17 cellular contexts compared by ENCODE assay signal in the genomic region with DNA sequence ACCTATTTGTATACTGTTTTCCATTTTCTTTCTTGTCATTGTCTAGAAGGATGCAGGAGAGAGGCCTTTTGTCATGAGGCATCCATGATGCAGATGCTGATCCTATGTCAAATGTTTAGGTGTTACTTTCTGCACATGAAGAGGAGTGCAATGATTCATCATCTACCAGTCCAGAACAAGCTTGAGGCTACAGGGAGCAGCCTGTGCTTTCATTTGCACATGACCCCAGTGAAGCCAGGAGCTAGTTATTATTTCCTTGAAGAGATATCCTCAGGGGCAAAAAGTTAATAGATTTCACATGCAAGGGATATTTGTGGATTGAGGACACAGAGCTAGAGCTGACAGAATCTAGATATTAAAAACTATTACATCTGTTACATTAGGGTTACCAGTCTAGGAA.
A peak's percentile ranks its signal among the peaks of the same experiment; 100 is the strongest.
DNase-seq lines count a peak whose midpoint lies in the region; ATAC-seq and TF ChIP-seq lines count a peak whose summit lies in the region.
"Had no signal": no experiment of that assay in that cellular context is flagged by ENCODE, and none has a peak within 500 bp of the region (broad histone marks: within the 10 kb centered on the region; RNA-seq: fewer than 3 reads in every experiment).

No MANE protein-coding gene starts in this region.

- no peak overlapping the region for H3K27ac ChIP-seq in RWPE1
- peak overlapping the region in 2 of 4 donors; percentile 30 to 40 for H3K27ac ChIP-seq in sigmoid colon
- H3K27ac ChIP-seq: SJSA1, spleen, suprapubic skin had no signal

- POLR2A ChIA-PET in activated CD4-positive, alpha-beta T cell treated with anti-CD3 and anti-CD28 coated beads for 36 hours (lab: Charles Lee) = no interaction called here
- POLR2A ChIA-PET in RWPE1 (lab: Yijun Ruan, JAX; ENCODE audit: low non-redundant PET) = no interaction called here
- POLR2A ChIA-PET in WTC11 (lab: Charles Lee) = no interaction called here

- H3K27me3 ChIP-seq in sigmoid colon = no peaks in the 10 kb centered on the region
- H3K27me3 ChIP-seq: SJSA1, spleen, suprapubic skin had no signal

- no peak overlapping the region for H3K27ac Mint-ChIP-seq in activated CD4-positive, alpha-beta T cell treated with anti-CD3 and anti-CD28 coated beads for 36 hours
- H3K27ac Mint-ChIP-seq in glutamatergic neuron (ENCODE audit: unreplicated experiment) = no peak overlapping the region
- no peak overlapping the region for H3K27ac Mint-ChIP-seq in WTC11
- H3K27ac Mint-ChIP-seq: activated naive CD4-positive, alpha-beta T cell treated with anti-CD3 and anti-CD28 coated beads, Interleukin-2, amount 50 U/mL, for 72 hours had no signal

- no peak for DNase-seq in activated CD4-positive, alpha-beta T cell treated with anti-CD3 and anti-CD28 coated beads for 36 hours
- no peak for DNase-seq in activated CD4-positive, alpha-beta T cell treated with anti-CD3 and anti-CD28 coated beads for 1 hour
- DNase-seq in RWPE1 (ENCODE audit: low spot score) (peak; percentile 6), fibroblast of gingiva (ENCODE audit: low read depth) (peak; percentile 66), sigmoid colon (peak; percentile 62), NCI-H2171 (lab: John Stamatoyannopoulos, UW) (no peak), glutamatergic neuron (no peak), WTC11 (ENCODE audit: low spot score) (no peak)
- DNase-seq: Calu3, midbrain, NCI-H2029 treated with DMSO at 0.1 percent for 48 hours, NCI-H82, spleen had no signal

- H3K9me3 Mint-ChIP-seq in activated CD4-positive, alpha-beta T cell treated with anti-CD3 and anti-CD28 coated beads for 36 hours (ENCODE audit: low read depth) = no peaks in the 10 kb centered on the region
- no peaks in the 10 kb centered on the region for H3K9me3 Mint-ChIP-seq in glutamatergic neuron (ENCODE audit: unreplicated experiment)
- H3K9me3 Mint-ChIP-seq in WTC11 = peaks cover under 1% of the 10 kb centered on the region; the same call in 1 of the 2 replicates

- TF ChIP-seq CTCF in RWPE1 (conservative IDR thresholded peaks at IDR 0.05; ENCODE audit: low read depth) = no peak
- no peak for TF ChIP-seq CTCF in sigmoid colon (IDR thresholded peaks at IDR 0.05)
- TF ChIP-seq CTCF in glutamatergic neuron (IDR thresholded peaks at IDR 0.05; ENCODE audit: partially characterized antibody, unreplicated experiment) = no peak
- no peak for TF ChIP-seq CTCF in WTC11 (IDR thresholded peaks at IDR 0.05)

- no peak overlapping the region for H3K4me3 ChIP-seq in sigmoid colon
- H3K4me3 ChIP-seq: SJSA1, spleen, suprapubic skin had no signal

- intact Hi-C loops in activated CD4-positive, alpha-beta T cell treated with anti-CD3 and anti-CD28 coated beads for 36 hours (cut with DNase I, micrococcal nuclease) = no loop called here
- intact Hi-C loops in sigmoid colon (cut with DNase I) = no loop called here

- no peaks in the 10 kb centered on the region for H3K27me3 Mint-ChIP-seq in activated CD4-positive, alpha-beta T cell treated with anti-CD3 and anti-CD28 coated beads for 36 hours
- no peaks in the 10 kb centered on the region for H3K27me3 Mint-ChIP-seq in glutamatergic neuron (ENCODE audit: unreplicated experiment)
- H3K27me3 Mint-ChIP-seq in WTC11 (ENCODE audit: low read depth) = no peaks in the 10 kb centered on the region

- no peaks in the 10 kb centered on the region for H3K36me3 Mint-ChIP-seq in activated CD4-positive, alpha-beta T cell treated with anti-CD3 and anti-CD28 coated beads for 36 hours (ENCODE audit: low read depth)
- no peaks in the 10 kb centered on the region for H3K36me3 Mint-ChIP-seq in glutamatergic neuron (ENCODE audit: unreplicated experiment)
- no peaks in the 10 kb centered on the region for H3K36me3 Mint-ChIP-seq in WTC11

- peaks cover 13% of the 10 kb centered on the region for H3K4me1 Mint-ChIP-seq in activated CD4-positive, alpha-beta T cell treated with anti-CD3 and anti-CD28 coated beads for 36 hours
- H3K4me1 Mint-ChIP-seq in glutamatergic neuron (ENCODE audit: low read depth, unreplicated experiment) (peaks cover 4% of the 10 kb centered on the region), WTC11 (peaks cover 17% of the 10 kb centered on the region)

- H3K9me3 ChIP-seq in sigmoid colon = no peaks in the 10 kb centered on the region
- H3K9me3 ChIP-seq: SJSA1, spleen, suprapubic skin had no signal

- no peak overlapping the region for H3K4me3 Mint-ChIP-seq in activated CD4-positive, alpha-beta T cell treated with anti-CD3 and anti-CD28 coated beads for 36 hours
- H3K4me3 Mint-ChIP-seq in glutamatergic neuron (ENCODE audit: unreplicated experiment) = no peak overlapping the region
- no peak overlapping the region for H3K4me3 Mint-ChIP-seq in WTC11

- TF ChIP-seq POLR2A in sigmoid colon (IDR thresholded peaks at IDR 0.05) = no peak

- H3K4me1 ChIP-seq in sigmoid colon = peaks cover 0 to 33% (median 23%) of the 10 kb centered on the region in 4 donors

- ATAC-seq in activated CD4-positive, alpha-beta T cell treated with anti-CD3 and anti-CD28 coated beads for 36 hours = peak; percentile 53
- no peak for ATAC-seq in WTC11
- ATAC-seq: esophagus mucosa had no signal

- CTCF ChIA-PET in activated CD4-positive, alpha-beta T cell treated with anti-CD3 and anti-CD28 coated beads for 36 hours (lab: Charles Lee) = no interaction called here
- CTCF ChIA-PET in RWPE1 (lab: Yijun Ruan, JAX) (no interaction called here), WTC11 (lab: Charles Lee) (no interaction called here)

- no peaks in the 10 kb centered on the region for H3K36me3 ChIP-seq in sigmoid colon
- H3K36me3 ChIP-seq: SJSA1, spleen, suprapubic skin had no signal

- no peak for TF ChIP-seq EP300 in sigmoid colon (IDR thresholded peaks at IDR 0.05)

TF ChIP-seq in WTC11, 78 proteins besides CTCF, POLR2A, EP300 and RAD21:
- TF ChIP-seq ZNF219 (CRISPR knock-in tag; IDR thresholded peaks at IDR 0.05; ENCODE audit: borderline replicate concordance) (no peak), ZNF671 (CRISPR knock-in tag; IDR thresholded peaks at IDR 0.05) (no peak), MYBL2 (CRISPR knock-in tag; IDR thresholded peaks at IDR 0.05) (no peak), CBFB (CRISPR knock-in tag; IDR thresholded peaks at IDR 0.05; ENCODE audit: low read depth) (no peak), IRF2 (CRISPR knock-in tag; IDR thresholded peaks at IDR 0.05; ENCODE audit: borderline replicate concordance, low read depth) (no peak)
- TF ChIP-seq, protein P1, sequence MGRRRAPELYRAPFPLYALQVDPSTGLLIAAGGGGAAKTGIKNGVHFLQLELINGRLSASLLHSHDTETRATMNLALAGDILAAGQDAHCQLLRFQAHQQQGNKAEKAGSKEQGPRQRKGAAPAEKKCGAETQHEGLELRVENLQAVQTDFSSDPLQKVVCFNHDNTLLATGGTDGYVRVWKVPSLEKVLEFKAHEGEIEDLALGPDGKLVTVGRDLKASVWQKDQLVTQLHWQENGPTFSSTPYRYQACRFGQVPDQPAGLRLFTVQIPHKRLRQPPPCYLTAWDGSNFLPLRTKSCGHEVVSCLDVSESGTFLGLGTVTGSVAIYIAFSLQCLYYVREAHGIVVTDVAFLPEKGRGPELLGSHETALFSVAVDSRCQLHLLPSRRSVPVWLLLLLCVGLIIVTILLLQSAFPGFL (CRISPR knock-in tag; IDR thresholded peaks at IDR 0.05; ENCODE audit: borderline replicate concordance) = no peak
TF ChIP-seq in WTC11: peak in this region for 0.

Comparison
In these comparisons a context has a peak if more than half of its experiments do, and no peak if none do; other contexts are left out.
1. DNase-seq: peak in RWPE1 (single experiment), fibroblast of gingiva (single experiment) and sigmoid colon (single experiment); none in activated CD4-positive, alpha-beta T cell treated with anti-CD3 and anti-CD28 coated beads for 36 hours (single experiment), activated CD4-positive, alpha-beta T cell treated with anti-CD3 and anti-CD28 coated beads for 1 hour (single experiment), NCI-H2171 (single experiment), glutamatergic neuron (single experiment) and WTC11 (single experiment).